In genomic region chr13:44437356-44438233, GRCh38 we compare ENCODE assay signal across 8 cellular contexts.
DNase-seq lines count a peak whose midpoint lies in the region; ATAC-seq and TF ChIP-seq lines count a peak whose summit lies in the region.

No MANE protein-coding gene starts in this region.

- CTCF ChIA-PET in AG04450 (lab: Charles Lee), result interaction anchor here (0.6 to 9.2 kb wide), 20 partner anchors 32 to 536 kb away, joined by 3 to 123 read pairs (median 4); no protein-coding TSS in a partner anchor

- H3K27ac ChIP-seq in AG04450 (ENCODE audit: low read depth, low read length), result no peak overlapping the region
- peak overlapping the region; percentile 92 for H3K27ac ChIP-seq in brain microvascular endothelial cell

- H3K4me3 ChIP-seq in AG04450 (ENCODE audit: low read depth, low read length) (peak overlapping the region; percentile 66), brain microvascular endothelial cell (ENCODE audit: low read depth, low read length) (peak overlapping the region; percentile 84), kidney epithelial cell (ENCODE audit: low read depth, low read length) (peak overlapping the region; percentile 82)

- in situ Hi-C loops in GM13976 (cut with MboI; ENCODE audit: low sequenced_read_pairs, unreplicated experiment), result loop anchor here (5.0 to 10.0 kb wide), 2 partner anchors 385 to 533 kb away; no protein-coding TSS in a partner anchor
- in situ Hi-C loops in brain microvascular endothelial cell (cut with HindIII; ENCODE audit: low pct_ligation_motif_present, low sequenced_read_pairs), result no loop called here

- POLR2A ChIA-PET in AG04450 (lab: Yijun Ruan, JAX), result interaction anchor here (0.6 to 2.3 kb wide), 19 partner anchors 12 to 532 kb away, joined by 3 to 17 read pairs (median 3); no protein-coding TSS in a partner anchor

- ATAC-seq in HG02973 (IDR thresholded peaks at IDR 0.05; ENCODE audit: unreplicated experiment), result no peak
- no peak for ATAC-seq in GM19397 (IDR thresholded peaks at IDR 0.05; ENCODE audit: unreplicated experiment)

- DNase-seq in AG04450 (ENCODE audit: low read depth, low spot score), result no peak
- DNase-seq in GM13976 (ENCODE audit: low spot score), result peak; percentile 46
- DNase-seq in NCI-H526 (lab: John Stamatoyannopoulos, UW), result peak; percentile 33 to 77
- no peak for DNase-seq in brain microvascular endothelial cell
- DNase-seq in kidney epithelial cell (ENCODE audit: low read depth), result no peak
- peak; percentile 95 for DNase-seq in superior temporal gyrus (ENCODE audit: extremely low spot score)

- H3K27me3 ChIP-seq in AG04450 (ENCODE audit: control insufficient read depth, insufficient read depth, low read length) (no peaks in the 10 kb centered on the region), brain microvascular endothelial cell (replicated peaks) (no peaks in the 10 kb centered on the region), kidney epithelial cell (ENCODE audit: control insufficient read depth, insufficient read depth, low read length) (no peaks in the 10 kb centered on the region)

- H3K9me3 ChIP-seq in AG04450 (ENCODE audit: control insufficient read depth, insufficient read depth, low read length), result no peaks in the 10 kb centered on the region

- TF ChIP-seq CTCF in AG04450 (IDR thresholded peaks at IDR 0.05; ENCODE audit: low read depth, low read length) (peak; percentile 49), GM13976 (IDR thresholded peaks at IDR 0.05; ENCODE audit: borderline replicate concordance, control extremely low read depth, extremely low read depth, insufficient read depth, missing control alignments) (no peak), brain microvascular endothelial cell (IDR thresholded peaks at IDR 0.05; ENCODE audit: low read depth, low read length, missing control alignments) (peak; percentile 1), kidney epithelial cell (IDR thresholded peaks at IDR 0.05; ENCODE audit: insufficient read depth, low read length, poor library complexity, severe bottlenecking) (peak; percentile 22)

- H3K36me3 ChIP-seq in brain microvascular endothelial cell (replicated peaks) (peaks cover 17% of the 10 kb centered on the region), kidney epithelial cell (ENCODE audit: control insufficient read depth, insufficient read depth, low read length) (peaks cover 4% of the 10 kb centered on the region)

Comparison
In these comparisons a context has a peak if more than half of its experiments do, and no peak if none do; other contexts are left out.
1. DNase-seq: peak in GM13976 (single experiment), NCI-H526 (2 of 2) and superior temporal gyrus (single experiment); none in AG04450 (single experiment), brain microvascular endothelial cell (single experiment) and kidney epithelial cell (single experiment).
2. Peak in every context shown above with its lines, with median percentiles within 50 percentile points of each other: H3K4me3 ChIP-seq.